1 cellular context compared by ENCODE assay signal in the genomic region with DNA sequence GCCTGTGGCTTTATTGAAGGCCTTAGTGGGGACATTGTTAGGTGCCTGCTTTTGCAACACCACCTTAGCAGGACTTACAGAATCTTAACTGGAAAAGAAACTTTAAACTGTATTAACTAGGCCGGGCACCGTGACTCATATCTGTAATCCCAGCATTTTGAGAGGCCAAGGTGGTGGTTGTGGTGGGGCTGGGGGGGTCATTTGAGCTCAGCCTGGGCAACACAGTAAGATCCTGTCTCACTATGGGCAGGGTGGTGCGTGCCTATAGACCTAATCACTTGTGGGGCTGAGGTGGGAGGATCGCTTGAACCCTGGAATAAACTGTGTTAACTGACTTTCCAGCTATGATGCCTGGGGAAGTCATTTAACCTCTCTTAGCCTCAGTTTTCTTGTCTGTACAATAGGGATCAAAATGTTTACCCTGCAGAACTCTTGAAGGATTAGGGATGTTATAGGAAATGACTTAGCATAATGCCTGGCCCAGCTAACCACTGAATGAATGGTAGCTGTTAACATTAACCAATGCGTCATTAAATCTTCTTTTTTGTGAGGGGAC.
A peak's percentile ranks its signal among the peaks of the same experiment; 100 is the strongest.
TF ChIP-seq lines count a peak whose summit lies in the region.

No MANE protein-coding gene starts in this region.

TF ChIP-seq in GM12878, 131 proteins besides CTCF, POLR2A, EP300 and RAD21 (continued from another document):
- no peak for TF ChIP-seq ZBTB11 (CRISPR knock-in tag; IDR thresholded peaks at IDR 0.05)
- TF ChIP-seq RUNX3 (IDR thresholded peaks at IDR 0.05; ENCODE audit: low read length) = no peak
- TF ChIP-seq GABPA (IDR thresholded peaks at IDR 0.05; ENCODE audit: low read depth) = no peak
- TF ChIP-seq CBFB (IDR thresholded peaks at IDR 0.05; ENCODE audit: low read depth) = peak; percentile 66; the same call in 1 of the 2 replicates
- TF ChIP-seq IKZF2 (IDR thresholded peaks at IDR 0.05) = peak; percentile 82 to 83
- no peak for TF ChIP-seq SREBF1 (IDR thresholded peaks at IDR 0.05; ENCODE audit: low read length)
- TF ChIP-seq NR2C1 (IDR thresholded peaks at IDR 0.05) = no peak
- peak; percentile 81 for TF ChIP-seq DPF2 (IDR thresholded peaks at IDR 0.05)
- TF ChIP-seq ZBED1 (IDR thresholded peaks at IDR 0.05; ENCODE audit: borderline replicate concordance) = no peak
- no peak for TF ChIP-seq MYC (IDR thresholded peaks at IDR 0.05; ENCODE audit: insufficient read depth, insufficient read length, insufficient replicate concordance, low read length, severe bottlenecking)
- TF ChIP-seq NR2C2 (IDR thresholded peaks at IDR 0.05; ENCODE audit: borderline replicate concordance, control insufficient read depth, insufficient read length, low read depth) = no peak
- TF ChIP-seq JUND (IDR thresholded peaks at IDR 0.05; ENCODE audit: low read depth, low read length) = peak; percentile 65; the same call in 1 of the 2 replicates
- 0 out of 2 replicates have a peak, but pooled peaks have one; percentile 31 for TF ChIP-seq BACH1 (IDR thresholded peaks at IDR 0.05; ENCODE audit: borderline replicate concordance)
- TF ChIP-seq CHD1 (IDR thresholded peaks at IDR 0.05; ENCODE audit: low read depth, low read length) = no peak
- TF ChIP-seq USF2 (IDR thresholded peaks at IDR 0.05; ENCODE audit: borderline replicate concordance, low read depth, low read length) = no peak
- TF ChIP-seq EZH2 (IDR thresholded peaks at IDR 0.05; ENCODE audit: borderline replicate concordance, control insufficient read depth, low read depth, low read length) = no peak
- peak; percentile 60 for TF ChIP-seq MTA2 (IDR thresholded peaks at IDR 0.05; ENCODE audit: low read depth)
- TF ChIP-seq SMARCA5 (IDR thresholded peaks at IDR 0.05) = peak; percentile 86
- TF ChIP-seq PAX8 (IDR thresholded peaks at IDR 0.05) = no peak
- TF ChIP-seq SREBF2 (IDR thresholded peaks at IDR 0.05; ENCODE audit: low read length) = no peak
- TF ChIP-seq MXI1 (IDR thresholded peaks at IDR 0.05; ENCODE audit: low read depth, low read length) = no peak
- TF ChIP-seq, protein P1, sequence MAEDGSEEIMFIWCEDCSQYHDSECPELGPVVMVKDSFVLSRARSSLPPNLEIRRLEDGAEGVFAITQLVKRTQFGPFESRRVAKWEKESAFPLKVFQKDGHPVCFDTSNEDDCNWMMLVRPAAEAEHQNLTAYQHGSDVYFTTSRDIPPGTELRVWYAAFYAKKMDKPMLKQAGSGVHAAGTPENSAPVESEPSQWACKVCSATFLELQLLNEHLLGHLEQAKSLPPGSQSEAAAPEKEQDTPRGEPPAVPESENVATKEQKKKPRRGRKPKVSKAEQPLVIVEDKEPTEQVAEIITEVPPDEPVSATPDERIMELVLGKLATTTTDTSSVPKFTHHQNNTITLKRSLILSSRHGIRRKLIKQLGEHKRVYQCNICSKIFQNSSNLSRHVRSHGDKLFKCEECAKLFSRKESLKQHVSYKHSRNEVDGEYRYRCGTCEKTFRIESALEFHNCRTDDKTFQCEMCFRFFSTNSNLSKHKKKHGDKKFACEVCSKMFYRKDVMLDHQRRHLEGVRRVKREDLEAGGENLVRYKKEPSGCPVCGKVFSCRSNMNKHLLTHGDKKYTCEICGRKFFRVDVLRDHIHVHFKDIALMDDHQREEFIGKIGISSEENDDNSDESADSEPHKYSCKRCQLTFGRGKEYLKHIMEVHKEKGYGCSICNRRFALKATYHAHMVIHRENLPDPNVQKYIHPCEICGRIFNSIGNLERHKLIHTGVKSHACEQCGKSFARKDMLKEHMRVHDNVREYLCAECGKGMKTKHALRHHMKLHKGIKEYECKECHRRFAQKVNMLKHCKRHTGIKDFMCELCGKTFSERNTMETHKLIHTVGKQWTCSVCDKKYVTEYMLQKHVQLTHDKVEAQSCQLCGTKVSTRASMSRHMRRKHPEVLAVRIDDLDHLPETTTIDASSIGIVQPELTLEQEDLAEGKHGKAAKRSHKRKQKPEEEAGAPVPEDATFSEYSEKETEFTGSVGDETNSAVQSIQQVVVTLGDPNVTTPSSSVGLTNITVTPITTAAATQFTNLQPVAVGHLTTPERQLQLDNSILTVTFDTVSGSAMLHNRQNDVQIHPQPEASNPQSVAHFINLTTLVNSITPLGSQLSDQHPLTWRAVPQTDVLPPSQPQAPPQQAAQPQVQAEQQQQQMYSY (CRISPR knock-in tag; IDR thresholded peaks at IDR 0.05) = no peak
- TF ChIP-seq IRF4 (IDR thresholded peaks at IDR 0.05; ENCODE audit: low read depth, low read length) = peak; percentile 83
- TF ChIP-seq HCFC1 (IDR thresholded peaks at IDR 0.05; ENCODE audit: low read length) = no peak
- no peak for TF ChIP-seq LARP7 (IDR thresholded peaks at IDR 0.05)
- TF ChIP-seq ZBTB33 (IDR thresholded peaks at IDR 0.05) = no peak
- no peak for TF ChIP-seq KLF5 (IDR thresholded peaks at IDR 0.05; ENCODE audit: partially characterized antibody)
- TF ChIP-seq CREM (IDR thresholded peaks at IDR 0.05; ENCODE audit: low read depth) = peak; percentile 48; the same call in 1 of the 2 replicates
- no peak for TF ChIP-seq TBL1XR1 (IDR thresholded peaks at IDR 0.05; ENCODE audit: low read depth, low read length)
- TF ChIP-seq NKRF (conservative IDR thresholded peaks at IDR 0.05) = no peak; the same call in 1 of the 2 replicates
- peak in 1 of 2 experiments; percentile 77; a peak in 1 of 4 replicates for TF ChIP-seq ETV6 (conservative IDR thresholded peaks at IDR 0.05 in 1 of 2, IDR thresholded peaks at IDR 0.05 in 1 of 2; ENCODE audit: borderline replicate concordance in 1 of 2, low read depth in 1 of 2)
- no peak for TF ChIP-seq KDM1A (IDR thresholded peaks at IDR 0.05; ENCODE audit: borderline replicate concordance)
- TF ChIP-seq RFX5 (IDR thresholded peaks at IDR 0.05; ENCODE audit: low read depth, low read length) = no peak
- peak; percentile 86 for TF ChIP-seq JUNB (IDR thresholded peaks at IDR 0.05)
- TF ChIP-seq, protein P2, sequence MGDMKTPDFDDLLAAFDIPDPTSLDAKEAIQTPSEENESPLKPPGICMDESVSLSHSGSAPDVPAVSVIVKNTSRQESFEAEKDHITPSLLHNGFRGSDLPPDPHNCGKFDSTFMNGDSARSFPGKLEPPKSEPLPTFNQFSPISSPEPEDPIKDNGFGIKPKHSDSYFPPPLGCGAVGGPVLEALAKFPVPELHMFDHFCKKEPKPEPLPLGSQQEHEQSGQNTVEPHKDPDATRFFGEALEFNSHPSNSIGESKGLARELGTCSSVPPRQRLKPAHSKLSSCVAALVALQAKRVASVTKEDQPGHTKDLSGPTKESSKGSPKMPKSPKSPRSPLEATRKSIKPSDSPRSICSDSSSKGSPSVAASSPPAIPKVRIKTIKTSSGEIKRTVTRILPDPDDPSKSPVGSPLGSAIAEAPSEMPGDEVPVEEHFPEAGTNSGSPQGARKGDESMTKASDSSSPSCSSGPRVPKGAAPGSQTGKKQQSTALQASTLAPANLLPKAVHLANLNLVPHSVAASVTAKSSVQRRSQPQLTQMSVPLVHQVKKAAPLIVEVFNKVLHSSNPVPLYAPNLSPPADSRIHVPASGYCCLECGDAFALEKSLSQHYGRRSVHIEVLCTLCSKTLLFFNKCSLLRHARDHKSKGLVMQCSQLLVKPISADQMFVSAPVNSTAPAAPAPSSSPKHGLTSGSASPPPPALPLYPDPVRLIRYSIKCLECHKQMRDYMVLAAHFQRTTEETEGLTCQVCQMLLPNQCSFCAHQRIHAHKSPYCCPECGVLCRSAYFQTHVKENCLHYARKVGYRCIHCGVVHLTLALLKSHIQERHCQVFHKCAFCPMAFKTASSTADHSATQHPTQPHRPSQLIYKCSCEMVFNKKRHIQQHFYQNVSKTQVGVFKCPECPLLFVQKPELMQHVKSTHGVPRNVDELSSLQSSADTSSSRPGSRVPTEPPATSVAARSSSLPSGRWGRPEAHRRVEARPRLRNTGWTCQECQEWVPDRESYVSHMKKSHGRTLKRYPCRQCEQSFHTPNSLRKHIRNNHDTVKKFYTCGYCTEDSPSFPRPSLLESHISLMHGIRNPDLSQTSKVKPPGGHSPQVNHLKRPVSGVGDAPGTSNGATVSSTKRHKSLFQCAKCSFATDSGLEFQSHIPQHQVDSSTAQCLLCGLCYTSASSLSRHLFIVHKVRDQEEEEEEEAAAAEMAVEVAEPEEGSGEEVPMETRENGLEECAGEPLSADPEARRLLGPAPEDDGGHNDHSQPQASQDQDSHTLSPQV (IDR thresholded peaks at IDR 0.05) = no peak
- peak; percentile 90 for TF ChIP-seq EED (IDR thresholded peaks at IDR 0.05; ENCODE audit: low read depth)
- TF ChIP-seq SP1 (IDR thresholded peaks at IDR 0.05; ENCODE audit: low read depth, low read length) = no peak
- 0 out of 2 replicates have a peak, but pooled peaks have one; percentile 28 for TF ChIP-seq TCF12 (IDR thresholded peaks at IDR 0.05; ENCODE audit: low read depth, low read length)
- no peak for TF ChIP-seq MTA3 (IDR thresholded peaks at IDR 0.05; ENCODE audit: borderline replicate concordance, low read length)
TF ChIP-seq in GM12878: peak in this region for 27.
